ENCODE assay signal across 7 cellular contexts in the genomic region with DNA sequence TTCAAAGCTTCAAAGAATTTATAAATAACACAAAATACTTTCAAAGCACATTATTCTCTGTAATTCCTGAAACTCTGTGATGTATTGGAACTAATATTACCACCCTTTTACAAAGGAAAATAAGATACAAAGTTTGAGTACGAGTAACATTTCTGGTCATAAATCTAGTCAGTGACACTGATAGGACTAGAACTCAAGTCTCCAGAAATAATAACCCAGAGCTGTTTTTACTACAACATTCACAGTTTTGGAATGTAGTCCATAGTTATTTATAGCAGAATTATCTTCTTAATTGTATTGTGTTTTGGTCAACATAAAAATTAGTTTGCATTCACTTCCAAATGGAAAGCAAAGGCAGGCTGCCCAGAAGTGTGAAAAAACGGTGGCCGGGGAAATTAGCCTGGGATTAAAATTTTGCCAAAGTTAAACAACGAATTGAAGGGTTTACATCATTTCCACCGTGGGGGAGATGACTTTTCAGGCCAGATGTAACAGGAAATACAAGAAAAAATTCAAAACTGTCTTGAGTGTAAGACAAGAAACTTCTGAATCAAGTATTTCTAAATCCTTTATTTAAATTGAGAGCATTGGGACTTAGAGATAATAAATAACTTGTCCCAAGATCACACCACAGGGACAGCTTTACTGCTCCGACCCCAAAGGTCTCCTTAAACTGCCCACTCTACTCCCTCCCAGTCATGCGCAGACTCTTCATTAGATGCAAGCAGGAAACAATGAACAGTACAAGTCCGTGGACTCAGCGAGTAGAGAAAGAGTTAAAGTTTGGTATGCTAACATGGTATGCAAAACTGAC.
DNase-seq lines count a peak whose midpoint lies in the region; ATAC-seq and TF ChIP-seq lines count a peak whose summit lies in the region.

No MANE protein-coding gene starts in this region.

- no peaks in the 10 kb centered on the region for H3K36me3 ChIP-seq in osteoblast (ENCODE audit: insufficient read depth, low read length)

- H3K4me1 ChIP-seq in osteoblast (ENCODE audit: insufficient read depth, low read length): peaks cover 16% of the 10 kb centered on the region

- CTCF ChIA-PET in RWPE1 (lab: Yijun Ruan, JAX): interaction anchor here (0.7 kb wide), 1 partner anchor 343 kb away, joined by 3 read pairs; no protein-coding TSS in a partner anchor

- H3K27ac ChIP-seq in RWPE1 (peak overlapping the region; percentile 99), epithelial cell of prostate (peak overlapping the region; percentile 96), osteoblast (ENCODE audit: low read depth, low read length) (peak overlapping the region; percentile 71)

- POLR2A ChIA-PET in RWPE1 (lab: Yijun Ruan, JAX; ENCODE audit: low non-redundant PET): no interaction called here

- ATAC-seq in GM18502 (IDR thresholded peaks at IDR 0.05; ENCODE audit: poor library complexity, unreplicated experiment) (peak; percentile 39), HG02571 (IDR thresholded peaks at IDR 0.05; ENCODE audit: unreplicated experiment) (peak; percentile 4), GM19455 (IDR thresholded peaks at IDR 0.05; ENCODE audit: unreplicated experiment) (no peak), GM19023 (IDR thresholded peaks at IDR 0.05; ENCODE audit: unreplicated experiment) (no peak)

- peak overlapping the region; percentile 83 for H3K4me2 ChIP-seq in osteoblast (ENCODE audit: insufficient read depth, low read length)

- DNase-seq in RWPE1 (ENCODE audit: low spot score) (peak; percentile 22), epithelial cell of prostate (ENCODE audit: low read depth, low spot score) (no peak), osteoblast (ENCODE audit: insufficient read length, low spot score, missing footprints) (peak; percentile 94)

- no peaks in the 10 kb centered on the region for H3K9me3 ChIP-seq in osteoblast (ENCODE audit: low read depth, low read length)

- H3K79me2 ChIP-seq in osteoblast (ENCODE audit: insufficient read depth, low read length): peaks cover 34% of the 10 kb centered on the region

- H4K20me1 ChIP-seq in osteoblast (ENCODE audit: insufficient read depth, low read length): peaks cover 11% of the 10 kb centered on the region

- H2AFZ ChIP-seq in osteoblast (ENCODE audit: low read length): peak overlapping the region; percentile 19

- TF ChIP-seq CTCF in RWPE1 (conservative IDR thresholded peaks at IDR 0.05; ENCODE audit: low read depth): no peak
- TF ChIP-seq CTCF in osteoblast (IDR thresholded peaks at IDR 0.05; ENCODE audit: extremely low read depth, low read depth, low read length): no peak

- peak overlapping the region; percentile 84 for H3K4me3 ChIP-seq in osteoblast (ENCODE audit: insufficient read depth, low read length)

- peaks cover 4% of the 10 kb centered on the region for H3K27me3 ChIP-seq in osteoblast (ENCODE audit: insufficient read depth, low read length)

Comparison
In these comparisons a context has a peak if more than half of its experiments do, and no peak if none do; other contexts are left out.
1. ATAC-seq: peak in GM18502 (single experiment) and HG02571 (single experiment); none in GM19455 (single experiment) and GM19023 (single experiment).
2. Peak in every context shown above with its lines, with median percentiles within 50 percentile points of each other: H3K27ac ChIP-seq.